18 cellular contexts compared by ENCODE assay signal in the genomic region with DNA sequence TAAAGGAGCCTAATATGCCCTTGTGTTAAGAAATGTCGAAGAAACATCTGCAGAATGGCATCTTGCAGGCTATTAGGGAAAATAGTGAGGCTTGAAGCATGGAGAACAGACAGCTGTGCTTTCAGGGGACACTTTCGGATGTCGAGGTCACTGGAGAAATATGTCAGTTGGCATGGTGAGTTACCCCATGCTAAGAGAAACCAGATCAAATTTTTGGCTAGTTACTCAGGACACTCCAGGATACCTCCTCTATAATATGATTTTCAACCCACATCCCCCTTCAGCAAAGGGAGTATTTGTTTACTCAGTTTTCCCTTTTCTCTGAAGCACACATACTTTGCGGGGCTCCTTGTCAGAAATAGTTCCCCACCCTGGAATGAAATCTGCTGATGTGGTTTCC.
"Had no signal": no experiment of that assay in that cellular context is flagged by ENCODE, and none has a peak within 500 bp of the region (broad histone marks: within the 10 kb centered on the region; RNA-seq: fewer than 3 reads in every experiment).

No MANE protein-coding gene starts in this region.

- H3K36me3 ChIP-seq: ascending aorta, pancreas, tibial nerve had no signal

- H3K4me3 Mint-ChIP-seq: activated CD8-positive, alpha-beta T cell treated with anti-CD3 and anti-CD28 coated beads, Interleukin-2, amount 10 ng/mL, durations not matched to agents 7 days and 5 days; activated T-helper 1 cell treated with anti-CD3 and anti-CD28 coated beads, Interleukin-12 subunit alpha, Interleukin-12 subunit beta, Interleukin-2, Interleukin-4 antibody, amounts not matched to agents 30 ng/mL and 10 ng/mL and 1 ng/mL, durations not matched to agents 14 hours and 24 hours and 36 hours; endodermal cell; natural killer cell treated with Interleukin-12 subunit alpha and Interleukin-12 subunit beta and Interleukin-15 and Interleukin-18, amount 100 ng/mL, for 72 hours had no signal

- H3K9me3 Mint-ChIP-seq: activated T-helper 1 cell treated with anti-CD3 and anti-CD28 coated beads, Interleukin-12 subunit alpha, Interleukin-12 subunit beta, Interleukin-2, Interleukin-4 antibody, amounts not matched to agents 30 ng/mL and 10 ng/mL and 1 ng/mL, durations not matched to agents 14 hours and 24 hours and 36 hours; endodermal cell; natural killer cell treated with Interleukin-12 subunit alpha and Interleukin-12 subunit beta and Interleukin-15 and Interleukin-18, amount 100 ng/mL, for 72 hours had no signal

- H3K9me3 ChIP-seq: ascending aorta, mucosa of descending colon, pancreas, tibial nerve had no signal

- H3K27ac Mint-ChIP-seq: activated CD8-positive, alpha-beta T cell treated with anti-CD3 and anti-CD28 coated beads, Interleukin-2, amount 10 ng/mL, durations not matched to agents 7 days and 5 days; activated T-helper 1 cell treated with anti-CD3 and anti-CD28 coated beads, Interleukin-12 subunit alpha, Interleukin-12 subunit beta, Interleukin-2, Interleukin-4 antibody, amounts not matched to agents 30 ng/mL and 10 ng/mL and 1 ng/mL, durations not matched to agents 14 hours and 24 hours and 36 hours; endodermal cell; natural killer cell treated with Interleukin-12 subunit alpha and Interleukin-12 subunit beta and Interleukin-15 and Interleukin-18, amount 100 ng/mL, for 72 hours had no signal

- H3K4me3 ChIP-seq: ascending aorta, mucosa of descending colon, pancreas, SK-N-MC, tibial nerve had no signal

- H3K4me1 ChIP-seq: ascending aorta, pancreas, tibial nerve had no signal

- H3K36me3 Mint-ChIP-seq: natural killer cell treated with Interleukin-12 subunit alpha and Interleukin-12 subunit beta and Interleukin-15 and Interleukin-18, amount 100 ng/mL, for 72 hours had no signal

- H3K27me3 ChIP-seq: ascending aorta had no signal

- DNase-seq: activated CD4-positive, alpha-beta T cell treated with anti-CD3 and anti-CD28 coated beads for 48 hours; activated CD8-positive, alpha-beta memory T cell treated with anti-CD3 and anti-CD28 coated beads, Interleukin-2, amount 50 U/mL, for 48 hours; activated CD8-positive, alpha-beta T cell treated with anti-CD3 and anti-CD28 coated beads, Interleukin-2, amount 10 ng/mL, durations not matched to agents 7 days and 5 days; activated naive CD4-positive, alpha-beta T cell; central memory CD4-positive, alpha-beta T cell; dermis blood vessel endothelial cell; endodermal cell; erythroblast; foreskin melanocyte; head of caudate nucleus; mammary epithelial cell; mucosa of descending colon; pancreas had no signal
